ENCODE assay signal across 2 cellular contexts in the genomic region with DNA sequence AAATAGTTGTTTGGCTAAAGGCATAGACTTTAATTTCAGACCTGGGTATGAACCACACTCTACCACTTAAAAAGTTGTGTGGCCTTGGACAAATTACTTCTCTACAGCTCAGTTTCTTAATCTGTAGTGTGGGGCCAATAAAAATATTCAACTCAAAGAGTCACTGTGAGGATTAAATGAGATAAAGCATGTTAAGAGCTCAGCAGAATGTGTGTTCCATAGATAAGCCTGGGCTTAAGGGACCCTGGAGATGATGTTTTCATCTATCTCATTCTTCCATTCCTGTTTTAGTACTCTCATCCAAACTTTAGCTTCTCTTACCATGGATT.
TF ChIP-seq lines count a peak whose summit lies in the region.

No MANE protein-coding gene starts in this region.

TF ChIP-seq in HCT116, 20 proteins besides CTCF, POLR2A, EP300 and RAD21:
- no peak for TF ChIP-seq POLR2AphosphoS5 (IDR thresholded peaks at IDR 0.05; ENCODE audit: low read depth, low read length)
- no peak for TF ChIP-seq TCF7L2 (IDR thresholded peaks at IDR 0.05; ENCODE audit: borderline replicate concordance, extremely low read depth, insufficient read depth, insufficient read length)
- no peak for TF ChIP-seq ZNF274 (IDR thresholded peaks at IDR 0.05; ENCODE audit: low read depth, low read length)
- TF ChIP-seq, protein P1, sequence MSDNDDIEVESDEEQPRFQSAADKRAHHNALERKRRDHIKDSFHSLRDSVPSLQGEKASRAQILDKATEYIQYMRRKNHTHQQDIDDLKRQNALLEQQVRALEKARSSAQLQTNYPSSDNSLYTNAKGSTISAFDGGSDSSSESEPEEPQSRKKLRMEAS (IDR thresholded peaks at IDR 0.05): no peak
- no peak for TF ChIP-seq EZH2 (IDR thresholded peaks at IDR 0.05)
- no peak for TF ChIP-seq SRF (IDR thresholded peaks at IDR 0.05; ENCODE audit: low read depth)
- no peak for TF ChIP-seq REST (IDR thresholded peaks at IDR 0.05; ENCODE audit: low read depth)
- no peak for TF ChIP-seq CBX3 (IDR thresholded peaks at IDR 0.05; ENCODE audit: low read depth)

TF ChIP-seq in SK-N-SH treated with all-trans-retinoic acid at 6 μM for 48 hours, 23 proteins besides CTCF, POLR2A, EP300 and RAD21 (continued from another document):
- TF ChIP-seq BACH2 (CRISPR knock-in tag; IDR thresholded peaks at IDR 0.05; ENCODE audit: borderline replicate concordance): no peak
- TF ChIP-seq ZNF8 (CRISPR knock-in tag; IDR thresholded peaks at IDR 0.05): no peak
- no peak for TF ChIP-seq ZFP3 (CRISPR knock-in tag; IDR thresholded peaks at IDR 0.05)
- no peak for TF ChIP-seq ESRRG (CRISPR knock-in tag; IDR thresholded peaks at IDR 0.05)
- no peak for TF ChIP-seq POU6F1 (CRISPR knock-in tag; IDR thresholded peaks at IDR 0.05; ENCODE audit: borderline replicate concordance, low read depth)
- no peak for TF ChIP-seq ZNF70 (CRISPR knock-in tag; IDR thresholded peaks at IDR 0.05)
- TF ChIP-seq ZC3H10 (CRISPR knock-in tag; IDR thresholded peaks at IDR 0.05): no peak
- TF ChIP-seq ISL1 (CRISPR knock-in tag; IDR thresholded peaks at IDR 0.05): no peak
- TF ChIP-seq GLIS3 (CRISPR knock-in tag; IDR thresholded peaks at IDR 0.05): no peak
- TF ChIP-seq, protein P2, sequence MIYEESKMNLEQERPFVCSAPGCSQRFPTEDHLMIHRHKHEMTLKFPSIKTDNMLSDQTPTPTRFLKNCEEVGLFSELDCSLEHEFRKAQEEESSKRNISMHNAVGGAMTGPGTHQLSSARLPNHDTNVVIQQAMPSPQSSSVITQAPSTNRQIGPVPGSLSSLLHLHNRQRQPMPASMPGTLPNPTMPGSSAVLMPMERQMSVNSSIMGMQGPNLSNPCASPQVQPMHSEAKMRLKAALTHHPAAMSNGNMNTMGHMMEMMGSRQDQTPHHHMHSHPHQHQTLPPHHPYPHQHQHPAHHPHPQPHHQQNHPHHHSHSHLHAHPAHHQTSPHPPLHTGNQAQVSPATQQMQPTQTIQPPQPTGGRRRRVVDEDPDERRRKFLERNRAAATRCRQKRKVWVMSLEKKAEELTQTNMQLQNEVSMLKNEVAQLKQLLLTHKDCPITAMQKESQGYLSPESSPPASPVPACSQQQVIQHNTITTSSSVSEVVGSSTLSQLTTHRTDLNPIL (CRISPR knock-in tag; IDR thresholded peaks at IDR 0.05; ENCODE audit: low read depth): no peak
- TF ChIP-seq, protein P3, sequence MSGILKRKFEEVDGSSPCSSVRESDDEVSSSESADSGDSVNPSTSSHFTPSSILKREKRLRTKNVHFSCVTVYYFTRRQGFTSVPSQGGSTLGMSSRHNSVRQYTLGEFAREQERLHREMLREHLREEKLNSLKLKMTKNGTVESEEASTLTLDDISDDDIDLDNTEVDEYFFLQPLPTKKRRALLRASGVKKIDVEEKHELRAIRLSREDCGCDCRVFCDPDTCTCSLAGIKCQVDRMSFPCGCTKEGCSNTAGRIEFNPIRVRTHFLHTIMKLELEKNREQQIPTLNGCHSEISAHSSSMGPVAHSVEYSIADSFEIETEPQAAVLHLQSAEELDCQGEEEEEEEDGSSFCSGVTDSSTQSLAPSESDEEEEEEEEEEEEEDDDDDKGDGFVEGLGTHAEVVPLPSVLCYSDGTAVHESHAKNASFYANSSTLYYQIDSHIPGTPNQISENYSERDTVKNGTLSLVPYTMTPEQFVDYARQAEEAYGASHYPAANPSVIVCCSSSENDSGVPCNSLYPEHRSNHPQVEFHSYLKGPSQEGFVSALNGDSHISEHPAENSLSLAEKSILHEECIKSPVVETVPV (CRISPR knock-in tag; IDR thresholded peaks at IDR 0.05): no peak
- TF ChIP-seq TSHZ2 (CRISPR knock-in tag; IDR thresholded peaks at IDR 0.05): no peak
